ENCODE assay signal across 19 cellular contexts in genomic region chr18:23499571-23499889, GRCh38. TPM values are rescaled to one million over a fixed set of nuclear protein-coding genes. Genes with fewer than 3 reads are reported as not detected.
DNase-seq lines count a peak whose midpoint lies in the region; ATAC-seq, FAIRE-seq and TF ChIP-seq lines count a peak whose summit lies in the region.
"Had no signal": no experiment of that assay in that cellular context is flagged by ENCODE, and none has a peak within 500 bp of the region (broad histone marks: within the 10 kb centered on the region; RNA-seq: fewer than 3 reads in every experiment).

No MANE protein-coding gene starts in this region.

- peak overlapping the region; percentile 53 for H3K27ac Mint-ChIP-seq in stimulated activated naive B cell treated with anti-CD40 and anti-IgM and Interleukin-4, amounts not matched to agents 10 μg/mL and 1 μg/mL and 100 μg/mL, for 72 hours
- H3K27ac Mint-ChIP-seq: activated naive CD4-positive, alpha-beta T cell treated with anti-CD3 and anti-CD28 coated beads, Interleukin-2, amount 50 U/mL, for 24 hours; progenitor cell of endocrine pancreas had no signal

- H3K36me3 Mint-ChIP-seq in stimulated activated naive B cell treated with anti-CD40 and anti-IgM and Interleukin-4, amounts not matched to agents 10 μg/mL and 1 μg/mL and 100 μg/mL, for 72 hours: peaks cover 3 to 5% of the 10 kb centered on the region in 2 donors
- H3K36me3 Mint-ChIP-seq: activated naive CD4-positive, alpha-beta T cell treated with anti-CD3 and anti-CD28 coated beads, Interleukin-2, amount 50 U/mL, for 24 hours; brain had no signal

- H3K4me1 ChIP-seq in H1 (replicated peaks in 1 of 4; ENCODE audit: control insufficient read depth in 3 of 4, insufficient read depth in 4 of 4, low read length in 3 of 4): peaks cover 2 to 4% (median 3%) of the 10 kb centered on the region in 4 experiments; a peak in 5 of 7 replicates

- CTCF ChIA-PET in H1 (lab: Charles Lee; ENCODE audit: partially characterized antibody): interaction anchor here (0.6 to 1.9 kb wide), 6 partner anchors 16 to 348 kb away, joined by 3 to 6 read pairs (median 4); no protein-coding TSS in a partner anchor

- ATAC-seq in stimulated activated naive B cell treated with anti-CD40 and anti-IgM and Interleukin-4, amounts not matched to agents 10 μg/mL and 1 μg/mL and 100 μg/mL, for 72 hours (replicated peaks): peak in 1 of 2 donors; percentile 9
- ATAC-seq in HG03439 (IDR thresholded peaks at IDR 0.05; ENCODE audit: unreplicated experiment): no peak
- ATAC-seq in left ventricle myocardium superior: no peak
- no peak for ATAC-seq in HG02642 (IDR thresholded peaks at IDR 0.05; ENCODE audit: poor library complexity, unreplicated experiment)

- no peak overlapping the region for H2AK5ac ChIP-seq in H1 (ENCODE audit: low read depth, low read length)

- peaks cover 0 to 10% (median 4%) of the 10 kb centered on the region in 4 experiments; a peak in 5 of 7 replicates for H3K27me3 ChIP-seq in H1 (replicated peaks in 1 of 4; ENCODE audit: control insufficient read depth in 3 of 4, extremely low read depth in 1 of 4, insufficient read depth in 3 of 4, low read length in 3 of 4)
- H3K27me3 ChIP-seq: left lung, thyroid gland had no signal

- H3K4ac ChIP-seq in H1 (replicated peaks; ENCODE audit: insufficient read length, low read depth, low read length): no peak overlapping the region

- H3K9ac ChIP-seq in H1 (replicated peaks in 1 of 4; ENCODE audit: extremely low read depth in 1 of 4, low read depth in 3 of 4, low read length in 3 of 4): no peak overlapping the region

- H4K20me1 ChIP-seq in H1 (replicated peaks in 1 of 2; ENCODE audit: control insufficient read depth in 1 of 2, insufficient read depth in 2 of 2, low read length in 2 of 2): peaks cover 2 to 3% of the 10 kb centered on the region in 2 experiments

- H2BK120ac ChIP-seq in H1 (replicated peaks; ENCODE audit: low read depth, low read length): no peak overlapping the region

- H3K79me1 ChIP-seq in H1 (ENCODE audit: low read depth, low read length): no peaks in the 10 kb centered on the region; the same call in 1 of the 2 replicates

- no peaks in the 10 kb centered on the region for H3K27me3 Mint-ChIP-seq in stimulated activated naive B cell treated with anti-CD40 and anti-IgM and Interleukin-4, amounts not matched to agents 10 μg/mL and 1 μg/mL and 100 μg/mL, for 72 hours
- H3K27me3 Mint-ChIP-seq: activated naive CD4-positive, alpha-beta T cell treated with anti-CD3 and anti-CD28 coated beads, Interleukin-2, amount 50 U/mL, for 24 hours had no signal

- no peak overlapping the region for H3K23ac ChIP-seq in H1 (ENCODE audit: insufficient read length)

- no peak overlapping the region for H3K4me3 ChIP-seq in H1 (ENCODE audit: extremely low read depth in 1 of 4, insufficient read depth in 2 of 4, low read depth in 3 of 4, low read length in 4 of 4)
- H3K4me3 ChIP-seq: left lung, skin epidermis, thyroid gland had no signal

- H3K56ac ChIP-seq in H1 (replicated peaks; ENCODE audit: insufficient read length, low read depth, low read length): no peak overlapping the region

- H3K14ac ChIP-seq in H1 (ENCODE audit: insufficient read length): no peak overlapping the region

- no peak overlapping the region for H3K4me2 ChIP-seq in H1 (ENCODE audit: insufficient read depth in 1 of 2, low read depth in 2 of 2, low read length in 2 of 2)

- H2AFZ ChIP-seq in H1 (ENCODE audit: low read length): 0 out of 2 replicates have a peak overlapping the region, but pooled peaks have one; percentile 43

- H3K18ac ChIP-seq in H1 (ENCODE audit: extremely low read depth, low read length): no peak overlapping the region

- TF ChIP-seq POLR2A in H1 (IDR thresholded peaks at IDR 0.05; ENCODE audit: control extremely low read depth in 1 of 2, low read depth in 2 of 2, low read length in 2 of 2): no peak

- no peak overlapping the region for H4K8ac ChIP-seq in H1 (ENCODE audit: extremely low read depth, insufficient read depth, low read length)

- H3K9me3 ChIP-seq in H1 (ENCODE audit: insufficient read depth in 2 of 2, low read depth in 1 of 2, low read length in 1 of 2): no peaks in the 10 kb centered on the region
- H3K9me3 ChIP-seq: left lung, thyroid gland had no signal

- no peak for TF ChIP-seq CTCF in H1 (IDR thresholded peaks at IDR 0.05; ENCODE audit: control extremely low read depth in 1 of 3, insufficient read depth in 1 of 3, low read depth in 1 of 3, low read length in 3 of 3)

- no peak overlapping the region for H3K27ac ChIP-seq in H1 (ENCODE audit: low read depth, low read length)
- H3K27ac ChIP-seq: 22Rv1, C4-2B, skin epidermis, thyroid gland, VCaP had no signal

- H3K4me1 Mint-ChIP-seq in stimulated activated naive B cell treated with anti-CD40 and anti-IgM and Interleukin-4, amounts not matched to agents 10 μg/mL and 1 μg/mL and 100 μg/mL, for 72 hours: peaks cover 41 to 69% of the 10 kb centered on the region in 2 donors

- H3K23me2 ChIP-seq in H1 (ENCODE audit: low read depth, low read length): peaks cover 7% of the 10 kb centered on the region; the same call in 1 of the 2 replicates

- WGBS in H1 (ENCODE audit: extremely low coverage in 1 of 2, insufficient coverage in 1 of 2, insufficient read length in 1 of 2, insufficient replicate concordance in 2 of 2, low coverage in 1 of 2, low lambda C conversion rate in 2 of 2, missing lambda C conversion rate in 1 of 2), 2 experiments: 88% methylated on average over 4 of the region's 4 CpGs; no CpG with 5 or more reads in 1 of the 2 experiments

- peak; percentile 48 for DNase-seq in NOMO-1 treated with DMSO at 0.1 percent for 48 hours (lab: John Stamatoyannopoulos, UW; ENCODE audit: unreplicated experiment)
- no peak for DNase-seq in NOMO-1 treated with dmso at 0.1 percent for 144 hours (lab: John Stamatoyannopoulos, UW; ENCODE audit: unreplicated experiment)
- DNase-seq in MV-4-11 (lab: John Stamatoyannopoulos, UW): peak; percentile 74
- no peak for DNase-seq in H1 (ENCODE audit: low read depth in 1 of 2, low spot score in 2 of 2)
- no peak for DNase-seq in stimulated activated naive B cell treated with anti-CD40 and anti-IgM and Interleukin-4, amounts not matched to agents 10 μg/mL and 1 μg/mL and 100 μg/mL, for 72 hours
- no peak for DNase-seq in left ventricle myocardium superior
- DNase-seq: cortex of kidney had no signal

- H4K91ac ChIP-seq in H1 (replicated peaks; ENCODE audit: insufficient read length, low read length): no peak overlapping the region

- POLR2A ChIA-PET in H1 (lab: Charles Lee; ENCODE audit: partially characterized antibody): no interaction called here

- no peak overlapping the region for H2BK12ac ChIP-seq in H1 (ENCODE audit: low read depth, low read length)

- no peak overlapping the region for H4K5ac ChIP-seq in H1 (ENCODE audit: insufficient read length, low read depth, low read length)

- no peak for FAIRE-seq in H1 (lab: Jason Lieb, UNC)

- no peak overlapping the region for H2BK5ac ChIP-seq in H1 (ENCODE audit: low read depth, low read length)

- no peaks in the 10 kb centered on the region for H3K9me3 Mint-ChIP-seq in stimulated activated naive B cell treated with anti-CD40 and anti-IgM and Interleukin-4, amounts not matched to agents 10 μg/mL and 1 μg/mL and 100 μg/mL, for 72 hours
- H3K9me3 Mint-ChIP-seq: activated naive CD4-positive, alpha-beta T cell treated with anti-CD3 and anti-CD28 coated beads, Interleukin-2, amount 50 U/mL, for 24 hours; activated T-cell treated with anti-CD3 and anti-CD28 coated beads, Interleukin-2, amount 50 U/mL, for 4 hours had no signal

- peak overlapping the region; percentile 12 to 53 for H3K4me3 Mint-ChIP-seq in stimulated activated naive B cell treated with anti-CD40 and anti-IgM and Interleukin-4, amounts not matched to agents 10 μg/mL and 1 μg/mL and 100 μg/mL, for 72 hours
- H3K4me3 Mint-ChIP-seq: activated naive CD4-positive, alpha-beta T cell treated with anti-CD3 and anti-CD28 coated beads, Interleukin-2, amount 50 U/mL, for 24 hours; activated T-cell treated with anti-CD3 and anti-CD28 coated beads, Interleukin-2, amount 50 U/mL, for 4 hours had no signal

- H3K79me2 ChIP-seq in H1 (ENCODE audit: control insufficient read depth in 1 of 2, insufficient read depth in 2 of 2, low read length in 2 of 2): 0 out of 4 replicates have a peak, but pooled peaks cover 0 to 2% of the 10 kb centered on the region in 2 experiments

- no peak for TF ChIP-seq EP300 in H1 (IDR thresholded peaks at IDR 0.05; ENCODE audit: borderline replicate concordance in 1 of 2, low read depth in 2 of 2, low read length in 2 of 2)

- H2BK15ac ChIP-seq in H1 (ENCODE audit: low read length): 0 out of 2 replicates have a peak overlapping the region, but pooled peaks have one; percentile 61

- no peak overlapping the region for H2BK20ac ChIP-seq in H1 (ENCODE audit: low read length)

- no peak for TF ChIP-seq RAD21 in H1 (IDR thresholded peaks at IDR 0.05 in 1 of 2, conservative IDR thresholded peaks at IDR 0.05 in 1 of 2; ENCODE audit: low read depth in 2 of 2, low read length in 2 of 2)

- H3K36me3 ChIP-seq in H1 (ENCODE audit: control insufficient read depth in 2 of 4, insufficient read depth in 4 of 4, low read length in 3 of 4): no peaks in the 10 kb centered on the region
- H3K36me3 ChIP-seq: left lung, thyroid gland had no signal

- intact Hi-C loops in left ventricle myocardium superior (cut with micrococcal nuclease): no loop called here

RNA-seq across cellular contexts. Expression of gene RMC1, which starts 3.8 kb away (rescaled TPM):
- total RNA-seq in H1 (2021; fragmentation: NEBNext Ultra II Directional; extraction: Animal tissue kit (Norgen Biotek cat#: 25700)): 20.1 and 21.3 TPM in 2 replicates
- polyA plus RNA-seq in H1 (2011; rRNA removed): 14.2 and 16.4 TPM in 2 replicates
- polyA plus RNA-seq in H1 (2011; cell fraction: cytosol; rRNA removed): 12.6 TPM
- polyA plus RNA-seq in H1 (2011; cell fraction: nucleus; rRNA removed): 22.0 TPM
- polyA plus RNA-seq in H1 (2012, experiment 1 of 2): 13.8 to 18.0 TPM (median 16.3 TPM) in 4 replicates
- polyA plus RNA-seq in H1 (2012, experiment 2 of 2): 6.8 TPM
- 21.6 TPM for polyA plus RNA-seq in H1 (2013, experiment 1 of 2)
- polyA plus RNA-seq in H1 (2013, experiment 2 of 2): 21.4 TPM
- 11.1 and 13.4 TPM in 2 replicates for polyA minus RNA-seq in H1 (2011; rRNA and poly(A)+ RNA removed)
- 12.6 TPM for polyA minus RNA-seq in H1 (2011; cell fraction: cytosol; rRNA and poly(A)+ RNA removed)
- 11.3 TPM for polyA minus RNA-seq in H1 (2011; cell fraction: nucleus; rRNA and poly(A)+ RNA removed)
- 12.6 TPM for total RNA-seq in left ventricle myocardium superior

RNA-seq across cellular contexts. Expression of gene RIOK3, which starts 46.4 kb away (rescaled TPM):
- total RNA-seq in H1 (2021; fragmentation: NEBNext Ultra II Directional; extraction: Animal tissue kit (Norgen Biotek cat#: 25700)): 17.6 and 24.3 TPM in 2 replicates
- 5.8 and 7.5 TPM in 2 replicates for polyA plus RNA-seq in H1 (2011; rRNA removed)
- polyA plus RNA-seq in H1 (2011; cell fraction: cytosol; rRNA removed): 9.9 TPM
- 10.9 TPM for polyA plus RNA-seq in H1 (2011; cell fraction: nucleus; rRNA removed)
- polyA plus RNA-seq in H1 (2012, experiment 1 of 2): 14.3 to 27.4 TPM (median 16.7 TPM) in 4 replicates
- polyA plus RNA-seq in H1 (2012, experiment 2 of 2): 1.3 TPM
- polyA plus RNA-seq in H1 (2013, experiment 1 of 2): 14.3 TPM
- polyA plus RNA-seq in H1 (2013, experiment 2 of 2): 13.3 TPM
- polyA minus RNA-seq in H1 (2011; rRNA and poly(A)+ RNA removed): 12.5 and 13.0 TPM in 2 replicates
- 15.8 TPM for polyA minus RNA-seq in H1 (2011; cell fraction: cytosol; rRNA and poly(A)+ RNA removed)
- polyA minus RNA-seq in H1 (2011; cell fraction: nucleus; rRNA and poly(A)+ RNA removed): 24.1 TPM
- 54.8 TPM for total RNA-seq in left ventricle myocardium superior

Comparison
In these comparisons a context has a peak if more than half of its experiments do, and no peak if none do; other contexts are left out.
1. DNase-seq: peak in NOMO-1 treated with DMSO at 0.1 percent for 48 hours (single experiment) and MV-4-11 (single experiment); none in NOMO-1 treated with dmso at 0.1 percent for 144 hours (single experiment), H1 (0 of 2), stimulated activated naive B cell treated with anti-CD40 and anti-IgM and Interleukin-4, amounts not matched to agents 10 μg/mL and 1 μg/mL and 100 μg/mL, for 72 hours (single experiment) and left ventricle myocardium superior (single experiment).